Comparison of ENCODE assay signal across 1 cellular context in the genomic region with DNA sequence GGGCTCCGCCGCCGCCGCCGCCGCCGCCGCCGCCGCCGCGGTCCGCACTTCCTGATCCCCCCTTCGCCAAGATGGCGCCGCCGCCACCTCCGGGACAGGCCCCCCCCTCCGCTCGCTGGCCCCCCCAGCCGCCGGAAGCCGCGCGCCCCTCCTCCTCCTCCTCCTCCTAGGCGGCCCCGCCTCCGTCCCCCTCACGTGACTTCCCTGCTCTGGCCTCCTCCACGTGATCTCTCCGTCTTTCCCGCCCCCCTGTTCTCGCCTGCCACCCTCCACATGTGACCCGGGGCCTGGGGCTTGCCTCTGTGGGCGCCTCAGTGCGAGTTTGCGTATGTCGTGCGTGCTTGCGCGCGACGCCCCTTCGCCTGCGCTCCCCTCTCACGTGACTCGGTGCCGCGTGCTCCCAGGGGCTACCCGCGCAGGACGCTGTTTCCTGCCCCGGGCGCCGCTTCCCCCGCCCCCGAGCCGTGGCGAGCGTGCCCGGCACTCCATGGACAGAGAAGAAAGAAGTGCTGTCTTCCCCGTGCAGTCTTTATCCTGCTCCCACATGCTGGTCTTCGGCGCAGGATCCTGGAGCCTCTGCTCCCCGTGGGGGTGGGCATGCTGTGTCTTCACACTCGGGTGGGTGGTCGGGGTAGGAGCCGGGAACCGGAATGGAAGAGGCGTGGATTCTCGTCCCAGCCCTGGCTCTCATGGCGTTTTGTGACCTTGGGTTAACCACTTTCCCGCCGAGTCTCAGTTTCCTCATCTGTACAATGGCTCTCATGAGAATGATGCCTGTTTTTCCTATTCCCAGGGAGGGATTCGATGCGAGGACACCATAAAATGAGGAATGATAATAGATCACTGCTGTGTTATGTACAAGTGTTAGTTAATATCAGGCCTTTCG.
TF ChIP-seq lines count a peak whose summit lies in the region.

A gene (minus strand): TSS at position 53 of the 886 bp plus-strand sequence. CDS start 109 bp downstream, outside the sequence.

TF ChIP-seq in HEK293, 187 proteins besides CTCF, POLR2A, EP300 and RAD21 (continued from another document):
- TF ChIP-seq, protein P1, sequence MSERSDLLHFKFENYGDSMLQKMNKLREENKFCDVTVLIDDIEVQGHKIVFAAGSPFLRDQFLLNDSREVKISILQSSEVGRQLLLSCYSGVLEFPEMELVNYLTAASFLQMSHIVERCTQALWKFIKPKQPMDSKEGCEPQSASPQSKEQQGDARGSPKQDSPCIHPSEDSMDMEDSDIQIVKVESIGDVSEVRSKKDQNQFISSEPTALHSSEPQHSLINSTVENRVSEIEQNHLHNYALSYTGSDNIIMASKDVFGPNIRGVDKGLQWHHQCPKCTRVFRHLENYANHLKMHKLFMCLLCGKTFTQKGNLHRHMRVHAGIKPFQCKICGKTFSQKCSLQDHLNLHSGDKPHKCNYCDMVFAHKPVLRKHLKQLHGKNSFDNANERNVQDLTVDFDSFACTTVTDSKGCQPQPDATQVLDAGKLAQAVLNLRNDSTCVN (tag by site-specific recombination; optimal IDR thresholded peaks at IDR 0.05) = peak; percentile 99
- TF ChIP-seq SCRT1 (tag by site-specific recombination; IDR thresholded peaks at IDR 0.05; ENCODE audit: borderline replicate concordance) (no peak), ZNF623 (tag by site-specific recombination; IDR thresholded peaks at IDR 0.05) (0 out of 2 replicates have a peak, but pooled peaks have one; percentile 12), PRDM1 (tag by site-specific recombination; IDR thresholded peaks at IDR 0.05) (no peak), ZSCAN30 (tag by site-specific recombination; IDR thresholded peaks at IDR 0.05) (no peak; the same call in 1 of the 2 replicates), ZFHX2 (tag by site-specific recombination; conservative IDR thresholded peaks at IDR 0.05) (peak; percentile 98), ZNF48 (tag by site-specific recombination; IDR thresholded peaks at IDR 0.05) (no peak), ZNF514 (tag by site-specific recombination; IDR thresholded peaks at IDR 0.05) (no peak)
